Comparison of ENCODE assay signal across 7 cellular contexts in genomic region chr1:65264197-65264929, GRCh38. TPM values are rescaled to one million over a fixed set of nuclear protein-coding genes. Genes with fewer than 3 reads are reported as not detected.
DNase-seq lines count a peak whose midpoint lies in the region; ATAC-seq and TF ChIP-seq lines count a peak whose summit lies in the region.

No MANE protein-coding gene starts in this region.

- peak; percentile 21 for ATAC-seq in left lobe of liver
- ATAC-seq in natural killer cell treated with Interleukin-12 subunit alpha and Interleukin-12 subunit beta and Interleukin-15 and Interleukin-18, amount 100 ng/mL, for 72 hours = no peak
- ATAC-seq in HG03175 (IDR thresholded peaks at IDR 0.05; ENCODE audit: unreplicated experiment) = no peak

- no peaks in the 10 kb centered on the region for H3K9me3 Mint-ChIP-seq in chondrocyte (ENCODE audit: low read depth)
- H3K9me3 Mint-ChIP-seq in natural killer cell treated with Interleukin-12 subunit alpha and Interleukin-12 subunit beta and Interleukin-15 and Interleukin-18, amount 100 ng/mL, for 72 hours = no peaks in the 10 kb centered on the region

- H3K36me3 Mint-ChIP-seq in chondrocyte (ENCODE audit: low read depth) = no peaks in the 10 kb centered on the region
- H3K36me3 Mint-ChIP-seq in natural killer cell treated with Interleukin-12 subunit alpha and Interleukin-12 subunit beta and Interleukin-15 and Interleukin-18, amount 100 ng/mL, for 72 hours = no peaks in the 10 kb centered on the region

- H3K4me1 Mint-ChIP-seq in chondrocyte (ENCODE audit: low read depth) = peaks cover 35% of the 10 kb centered on the region
- peaks cover 4 to 7% of the 10 kb centered on the region in 2 donors for H3K4me1 Mint-ChIP-seq in natural killer cell treated with Interleukin-12 subunit alpha and Interleukin-12 subunit beta and Interleukin-15 and Interleukin-18, amount 100 ng/mL, for 72 hours (ENCODE audit: low read depth in 2 of 2)

- H3K27ac Mint-ChIP-seq in chondrocyte (ENCODE audit: unreplicated experiment) = peak overlapping the region; percentile 57
- no peak overlapping the region for H3K27ac Mint-ChIP-seq in natural killer cell treated with Interleukin-12 subunit alpha and Interleukin-12 subunit beta and Interleukin-15 and Interleukin-18, amount 100 ng/mL, for 72 hours

- peaks cover 0 to 21% (median 19%) of the 10 kb centered on the region in 5 donors for H3K4me1 ChIP-seq in subcutaneous abdominal adipose tissue (ENCODE audit: control insufficient read depth in 5 of 5, insufficient read depth in 5 of 5, low read length in 5 of 5)

- H3K4me3 ChIP-seq in subcutaneous abdominal adipose tissue (ENCODE audit: low read depth in 1 of 5, low read length in 5 of 5) = peak overlapping the region in 4 of 5 donors; percentile 10 to 61 (median 50)

- no peaks in the 10 kb centered on the region for H3K27me3 Mint-ChIP-seq in chondrocyte (ENCODE audit: low read depth)
- peaks cover 32 to 37% of the 10 kb centered on the region in 2 donors for H3K27me3 Mint-ChIP-seq in natural killer cell treated with Interleukin-12 subunit alpha and Interleukin-12 subunit beta and Interleukin-15 and Interleukin-18, amount 100 ng/mL, for 72 hours

- DNase-seq in GM04503 (ENCODE audit: low read depth) (peak; percentile 49), NCI-H510A treated with DMSO at 0.1 percent for 48 hours (lab: John Stamatoyannopoulos, UW) (peak; percentile 62), chondrocyte (ENCODE audit: low spot score) (no peak), left lobe of liver (ENCODE audit: low spot score) (no peak)
- DNase-seq in natural killer cell treated with Interleukin-12 subunit alpha and Interleukin-12 subunit beta and Interleukin-15 and Interleukin-18, amount 100 ng/mL, for 72 hours (ENCODE audit: low spot score) = no peak

- no peaks in the 10 kb centered on the region for H3K36me3 ChIP-seq in subcutaneous abdominal adipose tissue (ENCODE audit: control insufficient read depth in 5 of 5, insufficient read depth in 5 of 5, low read length in 5 of 5)

- TF ChIP-seq CTCF in chondrocyte (IDR thresholded peaks at IDR 0.05) = no peak

- H3K4me3 Mint-ChIP-seq in chondrocyte (ENCODE audit: unreplicated experiment) = peak overlapping the region; percentile 76
- no peak overlapping the region for H3K4me3 Mint-ChIP-seq in natural killer cell treated with Interleukin-12 subunit alpha and Interleukin-12 subunit beta and Interleukin-15 and Interleukin-18, amount 100 ng/mL, for 72 hours

- no peaks in the 10 kb centered on the region for H3K9me3 ChIP-seq in subcutaneous abdominal adipose tissue (ENCODE audit: control insufficient read depth in 5 of 5, low read length in 5 of 5)

- no peak overlapping the region for H3K9ac ChIP-seq in subcutaneous abdominal adipose tissue (ENCODE audit: low read length in 5 of 5)

- H3K27ac ChIP-seq in subcutaneous abdominal adipose tissue (ENCODE audit: low read depth, low read length) = no peak overlapping the region

- peaks cover 0 to 9% (median 0%) of the 10 kb centered on the region in 5 donors for H3K27me3 ChIP-seq in subcutaneous abdominal adipose tissue (ENCODE audit: control insufficient read depth in 5 of 5, insufficient read depth in 4 of 5, low read length in 5 of 5)

RNA-seq across cellular contexts. Expression of gene DNAJC6, which starts 45.0 kb away (rescaled TPM):
- total RNA-seq in chondrocyte = 16.7 to 24.7 TPM (median 18.9 TPM) in 3 replicates
- 0.25 TPM for total RNA-seq in left lobe of liver
- 1 to 10 TPM; 1.6 to 10.0 TPM for total RNA-seq in natural killer cell treated with Interleukin-12 subunit alpha and Interleukin-12 subunit beta and Interleukin-15 and Interleukin-18, amount 100 ng/mL, for 72 hours

Comparison
In these comparisons a context has a peak if more than half of its experiments do, and no peak if none do; other contexts are left out.
1. DNase-seq: peak in GM04503 (single experiment) and NCI-H510A treated with DMSO at 0.1 percent for 48 hours (single experiment); none in chondrocyte (single experiment), left lobe of liver (single experiment) and natural killer cell treated with Interleukin-12 subunit alpha and Interleukin-12 subunit beta and Interleukin-15 and Interleukin-18, amount 100 ng/mL, for 72 hours (single experiment).